Comparison of ENCODE assay signal across 18 cellular contexts in the genomic region with DNA sequence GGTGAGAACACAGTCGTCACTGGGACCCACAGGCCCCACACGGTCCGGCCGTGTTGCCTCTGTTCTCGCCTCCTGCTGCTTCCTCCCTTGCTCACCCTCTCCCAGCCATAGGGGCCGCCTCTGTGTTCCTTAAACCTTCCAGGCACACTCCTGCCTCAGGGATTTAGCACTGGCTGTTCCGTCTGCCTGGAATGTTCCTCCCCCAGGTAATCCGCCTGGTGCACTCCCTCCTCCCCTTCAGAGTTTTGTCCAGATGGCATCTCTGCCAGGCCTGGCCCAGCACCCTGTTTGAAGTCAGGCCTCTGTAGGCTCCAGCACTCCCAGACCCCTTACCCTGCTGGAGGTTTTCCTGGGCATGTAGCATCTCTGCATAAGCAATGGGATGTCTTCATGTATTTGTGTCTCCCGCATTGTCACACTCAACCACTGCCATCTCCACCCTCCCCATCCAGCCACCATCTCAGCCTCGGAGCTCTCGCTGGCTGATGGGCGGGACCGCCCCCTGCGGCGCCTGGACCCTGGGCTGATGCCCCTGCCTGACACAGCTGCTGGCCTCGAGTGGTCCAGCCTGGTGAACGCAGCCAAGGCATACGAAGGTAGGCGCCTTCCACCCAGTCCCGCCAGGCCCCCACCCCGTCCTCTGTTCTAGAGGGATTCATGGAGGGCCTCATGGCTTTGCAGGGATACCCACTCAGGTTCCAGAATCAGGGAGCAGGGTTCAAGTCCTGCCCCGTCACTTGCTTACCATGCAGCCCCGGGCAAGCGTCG. TPM values are rescaled to one million over a fixed set of nuclear protein-coding genes. Genes with fewer than 3 reads are reported as not detected.
DNase-seq lines count a peak whose midpoint lies in the region; ATAC-seq and TF ChIP-seq lines count a peak whose summit lies in the region.
"Had no signal": no experiment of that assay in that cellular context is flagged by ENCODE, and none has a peak within 500 bp of the region (broad histone marks: within the 10 kb centered on the region; RNA-seq: fewer than 3 reads in every experiment).

No MANE protein-coding gene starts in this region.

- H3K4me2 ChIP-seq in H9 (ENCODE audit: insufficient read depth, insufficient read length, low read length) = no peak overlapping the region
- H3K4me2 ChIP-seq in neuronal stem cell (ENCODE audit: insufficient read depth, low read length, poor library complexity, severe bottlenecking) = no peak overlapping the region

- H3K14ac ChIP-seq in H9 (ENCODE audit: insufficient read depth, low read length) = no peak overlapping the region; the same call in 1 of the 2 replicates
- H3K14ac ChIP-seq in neuronal stem cell (ENCODE audit: low read length) = no peak overlapping the region

- H3K23ac ChIP-seq in H9 (ENCODE audit: insufficient read length, low read depth, low read length) = no peak overlapping the region
- peak overlapping the region; percentile 70 for H3K23ac ChIP-seq in neuronal stem cell (ENCODE audit: low read depth, low read length, poor library complexity)

- H2BK5ac ChIP-seq in H9 (ENCODE audit: insufficient read length, low read length) (no peak overlapping the region), neuronal stem cell (ENCODE audit: low read length) (peak overlapping the region; percentile 19)

- H3K9me3 ChIP-seq in H9 (ENCODE audit: control insufficient read depth, low read depth, low read length) (no peaks in the 10 kb centered on the region), neuronal stem cell (replicated peaks in 1 of 2; ENCODE audit: control insufficient read depth in 2 of 2, insufficient read depth in 1 of 2, low read depth in 1 of 2, low read length in 2 of 2) (no peaks in the 10 kb centered on the region)

- peaks cover 1% of the 10 kb centered on the region; the same call in 1 of the 2 replicates for H3K27me3 Mint-ChIP-seq in H9 (ENCODE audit: low read depth)
- H3K27me3 Mint-ChIP-seq in endothelial cell (ENCODE audit: unreplicated experiment) = peaks cover 13% of the 10 kb centered on the region

- no peaks in the 10 kb centered on the region for H4K20me1 ChIP-seq in H9 (ENCODE audit: control insufficient read depth, insufficient read depth, insufficient read length)

- no peaks in the 10 kb centered on the region for H3K23me2 ChIP-seq in H9 (ENCODE audit: insufficient read length, low read depth, low read length, poor library complexity, severe bottlenecking)

- no peaks in the 10 kb centered on the region for H3K79me2 ChIP-seq in H9 (ENCODE audit: insufficient read depth, low read length)

- no peak overlapping the region for H2AK5ac ChIP-seq in H9 (ENCODE audit: insufficient read length, low read length)
- H2AK5ac ChIP-seq in neuronal stem cell (ENCODE audit: low read depth, low read length) = no peak overlapping the region

- H3T11ph ChIP-seq in H9 (ENCODE audit: low read length) = no peak overlapping the region

- H2BK20ac ChIP-seq in H9 (ENCODE audit: low read depth, low read length, poor library complexity, severe bottlenecking) = no peak overlapping the region

- peaks cover 13 to 46% of the 10 kb centered on the region in 2 donors for H3K36me3 ChIP-seq in neuronal stem cell (replicated peaks in 1 of 2; ENCODE audit: control insufficient read depth in 2 of 2, insufficient read depth in 2 of 2, low read length in 2 of 2)

- H3K9me3 Mint-ChIP-seq in H9 (no peaks in the 10 kb centered on the region; a peak in 1 of 5 replicates), endothelial cell (ENCODE audit: unreplicated experiment) (no peaks in the 10 kb centered on the region)
- H3K9me3 Mint-ChIP-seq: CD8-positive, alpha-beta T cell had no signal

- H3K18ac ChIP-seq in H9 (ENCODE audit: insufficient read length, low read depth, low read length) = no peak overlapping the region
- H3K18ac ChIP-seq in neuronal stem cell (ENCODE audit: low read length) = no peak overlapping the region

- H3K4me1 Mint-ChIP-seq in H9 (no peaks in the 10 kb centered on the region), endothelial cell (ENCODE audit: unreplicated experiment) (no peaks in the 10 kb centered on the region)

- H3K79me1 ChIP-seq in H9 (ENCODE audit: insufficient read depth, low read depth, low read length, poor library complexity, severe bottlenecking) (no peaks in the 10 kb centered on the region), neuronal stem cell (ENCODE audit: low read depth, low read length) (no peaks in the 10 kb centered on the region)

- H3K27ac Mint-ChIP-seq in H9 (peak overlapping the region in 1 of 3 experiments; percentile 39; a peak in 2 of 7 replicates), endothelial cell (ENCODE audit: unreplicated experiment) (no peak overlapping the region)
- H3K27ac Mint-ChIP-seq: CD8-positive, alpha-beta T cell had no signal

- H4K8ac ChIP-seq in H9 (replicated peaks; ENCODE audit: insufficient read length, low read depth, low read length) (no peak overlapping the region), neuronal stem cell (ENCODE audit: low read depth, low read length) (no peak overlapping the region)

- no peak overlapping the region for H2BK12ac ChIP-seq in H9 (ENCODE audit: insufficient read length, low read depth, low read length)
- H2BK12ac ChIP-seq in neuronal stem cell (ENCODE audit: low read length) = no peak overlapping the region

- TF ChIP-seq CTCF in H9 (conservative IDR thresholded peaks at IDR 0.05) (no peak), endothelial cell (IDR thresholded peaks at IDR 0.05; ENCODE audit: unreplicated experiment) (no peak)

- H4K91ac ChIP-seq in H9 (ENCODE audit: insufficient read length, low read depth, low read length) (no peak overlapping the region), neuronal stem cell (ENCODE audit: low read depth, low read length, poor library complexity) (no peak overlapping the region)

- H3K4me1 ChIP-seq in H9 (ENCODE audit: insufficient read depth, low read length) (no peaks in the 10 kb centered on the region), neuronal stem cell (ENCODE audit: control insufficient read depth in 2 of 2, insufficient read depth in 1 of 2, low read depth in 1 of 2, low read length in 2 of 2) (no peaks in the 10 kb centered on the region)

- H2BK15ac ChIP-seq in H9 (ENCODE audit: low read depth, low read length) (no peak overlapping the region), neuronal stem cell (ENCODE audit: low read length) (no peak overlapping the region)

- H2AFZ ChIP-seq in H9 (ENCODE audit: low read length) (no peak overlapping the region), neuronal stem cell (ENCODE audit: low read length) (no peak overlapping the region)

- H3K27ac ChIP-seq in H9 (ENCODE audit: insufficient read length, low read depth, low read length) = no peak overlapping the region
- H3K27ac ChIP-seq in neuronal stem cell (replicated peaks; ENCODE audit: low read length) = no peak overlapping the region
- H3K27ac ChIP-seq: 22Rv1 had no signal

- no peak overlapping the region for H4K5ac ChIP-seq in H9 (ENCODE audit: insufficient read length, low read depth, low read length)

- WGBS in H9 (ENCODE audit: extremely low coverage, insufficient read length, low lambda C conversion rate) = no CpG with 5 or more reads among the region's 25 CpGs
- WGBS in neuronal stem cell (ENCODE audit: extremely low coverage in 2 of 2, insufficient read length in 2 of 2, insufficient replicate concordance in 1 of 2), 2 donors = no CpG with 5 or more reads among the region's 25 CpGs

- H3K4me3 ChIP-seq in neuronal stem cell (ENCODE audit: low read length in 2 of 2) = peak overlapping the region in 1 of 2 donors; percentile 51

- H3K36me3 Mint-ChIP-seq in H9 (ENCODE audit: insufficient read depth in 1 of 3, low read depth in 3 of 3) = peaks cover 14 to 38% (median 24%) of the 10 kb centered on the region in 3 experiments
- H3K36me3 Mint-ChIP-seq in endothelial cell (ENCODE audit: low read depth, unreplicated experiment) = peaks cover 30% of the 10 kb centered on the region

- no peak overlapping the region for H2BK120ac ChIP-seq in H9 (ENCODE audit: low read depth, low read length, poor library complexity, severe bottlenecking)
- H2BK120ac ChIP-seq in neuronal stem cell (ENCODE audit: low read depth, low read length) = no peak overlapping the region

- H3K27me3 ChIP-seq in H9 (ENCODE audit: insufficient read depth, low read length) = no peaks in the 10 kb centered on the region
- H3K27me3 ChIP-seq in neuronal stem cell (ENCODE audit: control insufficient read depth in 3 of 3, insufficient read depth in 3 of 3, low read depth in 1 of 3, low read length in 3 of 3) = no peaks in the 10 kb centered on the region

- H3K56ac ChIP-seq in H9 (ENCODE audit: insufficient read length, low read depth, low read length) = no peak overlapping the region

- H3K4me3 Mint-ChIP-seq in H9 = no peak overlapping the region
- H3K4me3 Mint-ChIP-seq in endothelial cell (ENCODE audit: unreplicated experiment) = peak overlapping the region; percentile 32
- H3K4me3 Mint-ChIP-seq: CD14-positive monocyte; CD8-positive, alpha-beta T cell had no signal

- DNase-seq in NCI-H2171 treated with DMSO at 0.1 percent for 48 hours (lab: John Stamatoyannopoulos, UW) (peak; percentile 32), NCI-H2171 (lab: John Stamatoyannopoulos, UW) (no peak), H9 (peak; percentile 26), endothelial cell (ENCODE audit: low spot score) (no peak), neuronal stem cell (ENCODE audit: low spot score) (no peak), RKO (ENCODE audit: low spot score) (no peak), dermis blood vessel endothelial cell (no peak)
- DNase-seq: CD8-positive, alpha-beta T cell; COR-L47; DND-41; GDM1; H7; IMR-90 had no signal

- ATAC-seq in GM18907 (IDR thresholded peaks at IDR 0.05; ENCODE audit: unreplicated experiment) = no peak
- ATAC-seq: CD8-positive, alpha-beta T cell had no signal

- H3K4ac ChIP-seq in H9 (ENCODE audit: low read depth, low read length) = no peak overlapping the region
- H3K4ac ChIP-seq in neuronal stem cell (ENCODE audit: low read length) = no peak overlapping the region

- H3K9ac ChIP-seq in H9 (ENCODE audit: extremely low read depth, insufficient read length, low read length) (no peak overlapping the region), neuronal stem cell (ENCODE audit: low read depth, low read length, poor library complexity) (no peak overlapping the region)

RNA-seq across cellular contexts. Expression of gene DPF1, which starts 25.9 kb away (rescaled TPM):
- total RNA-seq in H9 (2021) = 12.0 and 13.1 TPM in 2 replicates
- total RNA-seq in endothelial cell (ENCODE audit: unreplicated experiment) = 6.0 TPM
- 8.0 TPM for polyA plus RNA-seq in neuronal stem cell (2013, experiment 1 of 2)
- 7.2 TPM for polyA plus RNA-seq in neuronal stem cell (2013, experiment 2 of 2)
- total RNA-seq in dermis blood vessel endothelial cell = 0.34 and 0.47 TPM in 2 replicates
- total RNA-seq: CD8-positive, alpha-beta T cell had no signal
- polyA plus RNA-seq: CD14-positive monocyte had no signal

RNA-seq across cellular contexts. Expression of gene PPP1R14A, which starts 58.1 kb away (rescaled TPM):
- total RNA-seq in H9 (2021) (18.3 and 19.6 TPM in 2 replicates), endothelial cell (ENCODE audit: unreplicated experiment) (2.1 TPM), dermis blood vessel endothelial cell (4.1 TPM in 2 replicates)
- polyA plus RNA-seq in neuronal stem cell (2013, experiment 1 of 2) = 8.9 TPM
- polyA plus RNA-seq in neuronal stem cell (2013, experiment 2 of 2) = 8.3 TPM
- total RNA-seq: A673; CD8-positive, alpha-beta T cell; HT-29; IMR-90 had no signal
- polyA plus RNA-seq: CD14-positive monocyte had no signal

Comparison
In these comparisons a context has a peak if more than half of its experiments do, and no peak if none do; other contexts are left out.
1. DNase-seq: peak in NCI-H2171 treated with DMSO at 0.1 percent for 48 hours (single experiment) and H9 (single experiment); none in NCI-H2171 (single experiment), endothelial cell (single experiment), neuronal stem cell (single experiment), RKO (single experiment) and dermis blood vessel endothelial cell (single experiment).